In the genomic region with DNA sequence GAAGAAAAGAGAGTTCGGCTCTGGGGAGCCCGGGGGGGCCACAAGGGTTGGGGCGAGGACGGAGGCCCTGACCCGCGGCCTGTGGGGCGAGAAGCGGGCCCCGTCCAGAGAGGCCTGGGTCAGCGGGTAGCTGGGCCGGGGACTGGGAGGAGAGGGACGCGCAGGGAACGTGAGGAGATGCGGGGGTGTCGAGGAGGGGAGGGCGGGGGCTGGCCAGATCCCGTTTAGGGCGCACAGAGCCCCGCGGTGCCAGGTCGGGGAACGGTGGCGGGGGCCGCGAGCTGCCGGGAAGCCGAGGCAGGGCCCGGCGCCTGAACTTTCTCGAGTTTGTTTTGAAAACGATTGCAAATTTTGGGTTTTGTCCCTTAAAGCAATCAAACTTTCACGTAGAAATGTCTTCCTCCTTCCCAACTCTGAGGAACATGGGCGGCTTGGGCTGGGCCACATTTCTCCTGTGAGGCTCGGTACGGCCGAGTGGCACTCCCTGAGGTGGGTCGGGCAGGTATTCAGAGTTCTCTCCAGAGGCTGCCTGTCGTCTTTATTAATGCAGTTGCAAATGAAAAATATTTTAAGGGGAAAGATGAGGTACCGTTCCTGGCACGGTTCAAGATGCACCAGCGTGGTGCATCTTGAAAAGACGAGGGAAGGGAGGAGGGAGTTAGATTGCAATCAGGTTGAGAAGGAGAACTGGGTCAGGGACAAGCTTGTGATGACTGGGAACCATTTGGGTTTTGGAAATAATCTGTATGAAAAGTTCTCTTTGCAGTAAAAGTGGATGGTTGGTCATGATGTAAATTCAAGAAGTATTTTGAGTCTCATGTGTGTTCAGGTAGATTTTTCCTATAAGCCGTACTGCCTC, we compare ENCODE assay signal across 8 cellular contexts. TPM values are rescaled to one million over a fixed set of nuclear protein-coding genes. Genes with fewer than 3 reads are reported as not detected.
A peak's percentile ranks its signal among the peaks of the same experiment; 100 is the strongest.
DNase-seq lines count a peak whose midpoint lies in the region; ATAC-seq and TF ChIP-seq lines count a peak whose summit lies in the region.

No MANE protein-coding gene starts in this region.

- H3K27ac ChIP-seq in CD4-positive, alpha-beta T cell (ENCODE audit: low read depth, low read length): no peak overlapping the region
- H3K27ac ChIP-seq in epithelial cell of prostate: peak overlapping the region; percentile 20
- H3K27ac ChIP-seq in muscle layer of duodenum (ENCODE audit: low read length): peak overlapping the region; percentile 54
- H3K27ac ChIP-seq in transverse colon: peak overlapping the region; percentile 70 to 84 (median 77)

- CTCF ChIA-PET in CD4-positive, alpha-beta T cell (lab: Charles Lee): interaction anchor here (0.7 kb wide), 1 partner anchor 29 kb away, joined by 3 read pairs; no protein-coding TSS in a partner anchor
- CTCF ChIA-PET in activated B cell treated with CpG ODN at 0.5 μM for 24 hours (lab: Charles Lee): no interaction called here

- H3K4me1 ChIP-seq in muscle layer of duodenum (ENCODE audit: control insufficient read depth in 1 of 2, insufficient read depth in 2 of 2, low read length in 2 of 2): peaks cover 0 to 12% of the 10 kb centered on the region in 2 donors
- H3K4me1 ChIP-seq in transverse colon: peaks cover 0 to 16% (median 8%) of the 10 kb centered on the region in 4 donors

- H3K9me3 Mint-ChIP-seq in CD4-positive, alpha-beta T cell: no peaks in the 10 kb centered on the region
- H3K9me3 Mint-ChIP-seq in activated B cell treated with CpG ODN at 0.5 μM for 24 hours: no peaks in the 10 kb centered on the region

- no peaks in the 10 kb centered on the region for H3K27me3 Mint-ChIP-seq in CD4-positive, alpha-beta T cell
- H3K27me3 Mint-ChIP-seq in activated B cell treated with CpG ODN at 0.5 μM for 24 hours: no peaks in the 10 kb centered on the region

- POLR2A ChIA-PET in CD4-positive, alpha-beta T cell (lab: Charles Lee): interaction anchor here (0.6 to 2.0 kb wide), 4 partner anchors 78 to 862 kb away, joined by 3 to 7 read pairs (median 4); partner anchors contain the start of genes CMTR1, TBC1D22B and TMEM217
- POLR2A ChIA-PET in activated B cell treated with CpG ODN at 0.5 μM for 24 hours (lab: Charles Lee): interaction anchor here (0.5 to 1.7 kb wide), 7 partner anchors 29 to 599 kb away, joined by 3 to 11 read pairs (median 4); partner anchors contain the start of genes C6orf89, CMTR1 and ZFAND3

- no peaks in the 10 kb centered on the region for H3K27me3 ChIP-seq in CD4-positive, alpha-beta T cell (ENCODE audit: control insufficient read depth, insufficient read depth, low read length)
- H3K27me3 ChIP-seq in muscle layer of duodenum (ENCODE audit: low read depth, low read length) (no peaks in the 10 kb centered on the region), transverse colon (no peaks in the 10 kb centered on the region)

- 5 to 7% methylated on average over 19 to 40 of the region's 44 CpGs for WGBS in transverse colon (ENCODE audit: low coverage in 1 of 2), 2 donors

- no peak for ATAC-seq in CD4-positive, alpha-beta T cell (ENCODE audit: poor library complexity)
- ATAC-seq in HG03175 (IDR thresholded peaks at IDR 0.05; ENCODE audit: unreplicated experiment): peak; percentile 13
- peak; percentile 1 for ATAC-seq in activated B cell treated with CpG ODN at 0.5 μM for 24 hours (ENCODE audit: low read depth)
- ATAC-seq in HG02870 (IDR thresholded peaks at IDR 0.05; ENCODE audit: unreplicated experiment): no peak

- H3K4me3 ChIP-seq in muscle layer of duodenum (ENCODE audit: low read depth in 1 of 2, low read length in 2 of 2) (peak overlapping the region; percentile 84 to 99), transverse colon (peak overlapping the region; percentile 81 to 98 (median 90))

- H3K36me3 ChIP-seq in muscle layer of duodenum (ENCODE audit: control insufficient read depth in 1 of 2, insufficient read depth in 2 of 2, low read length in 2 of 2): no peaks in the 10 kb centered on the region
- H3K36me3 ChIP-seq in transverse colon: no peaks in the 10 kb centered on the region

- intact Hi-C loops in CD4-positive, alpha-beta T cell (cut with DNase I, micrococcal nuclease): no loop called here
- intact Hi-C loops in activated B cell treated with CpG ODN at 0.5 μM for 24 hours (cut with micrococcal nuclease): loop anchor here (1.0 kb wide), 1 partner anchor 79 kb away; the partner anchor contains the start of gene CMTR1
- intact Hi-C loops in transverse colon (cut with DNase I; ENCODE audit: low total_unique reads): no loop called here

- in situ Hi-C loops in transverse colon (cut with MboI; ENCODE audit: low pct_ligation_motif_present in 1 of 4, low pct_unique_long_range_greater_than_20kb in 1 of 4, low sequenced_read_pairs in 3 of 4): no loop called here

- peaks cover 40% of the 10 kb centered on the region for H3K4me1 Mint-ChIP-seq in CD4-positive, alpha-beta T cell (ENCODE audit: low read depth)
- H3K4me1 Mint-ChIP-seq in activated B cell treated with CpG ODN at 0.5 μM for 24 hours: peaks cover 20% of the 10 kb centered on the region

- no peak for TF ChIP-seq EP300 in transverse colon (IDR thresholded peaks at IDR 0.05; ENCODE audit: low read depth)

- DNase-seq in CD4-positive, alpha-beta T cell: peak in 4 of 10 experiments; percentile 0 to 33 (median 3)
- DNase-seq in activated B cell treated with CpG ODN at 0.5 μM for 24 hours: no peak
- DNase-seq in epithelial cell of prostate (ENCODE audit: low read depth, low spot score): no peak
- DNase-seq in transverse colon: peak; percentile 46
- no peak for DNase-seq in pons (ENCODE audit: low spot score)

- TF ChIP-seq POLR2A in transverse colon (IDR thresholded peaks at IDR 0.05): no peak

- no peak for TF ChIP-seq CTCF in CD4-positive, alpha-beta T cell (IDR thresholded peaks at IDR 0.05)
- TF ChIP-seq CTCF in activated B cell treated with CpG ODN at 0.5 μM for 24 hours (IDR thresholded peaks at IDR 0.05) (no peak), transverse colon (IDR thresholded peaks at IDR 0.05) (no peak)

- peak overlapping the region; percentile 98 for H3K4me3 Mint-ChIP-seq in CD4-positive, alpha-beta T cell
- peak overlapping the region; percentile 94 for H3K4me3 Mint-ChIP-seq in activated B cell treated with CpG ODN at 0.5 μM for 24 hours

- peaks cover 21% of the 10 kb centered on the region for H3K36me3 Mint-ChIP-seq in CD4-positive, alpha-beta T cell (ENCODE audit: low read depth)
- H3K36me3 Mint-ChIP-seq in activated B cell treated with CpG ODN at 0.5 μM for 24 hours (ENCODE audit: low read depth): peaks cover 6% of the 10 kb centered on the region

- no peaks in the 10 kb centered on the region for H3K9me3 ChIP-seq in CD4-positive, alpha-beta T cell (ENCODE audit: control insufficient read depth, low read length)
- H3K9me3 ChIP-seq in muscle layer of duodenum (ENCODE audit: control insufficient read depth in 1 of 2, low read length in 2 of 2) (no peaks in the 10 kb centered on the region), transverse colon (no peaks in the 10 kb centered on the region)

- no peak overlapping the region for H3K27ac Mint-ChIP-seq in CD4-positive, alpha-beta T cell
- peak overlapping the region; percentile 80 for H3K27ac Mint-ChIP-seq in activated B cell treated with CpG ODN at 0.5 μM for 24 hours

RNA-seq across cellular contexts. Expression of gene RNF8, which starts 1.0 kb away (rescaled TPM):
- total RNA-seq in CD4-positive, alpha-beta T cell: 1 to 10 TPM; 4.9 to 5.9 TPM
- total RNA-seq in activated B cell treated with CpG ODN at 0.5 μM for 24 hours (18.7 and 18.8 TPM in 2 replicates), transverse colon (10 to 100 TPM in 2 of 4 donors, 1 to 10 TPM in 2; 2.2 to 12.9 (median 9.0) TPM)

Comparison
In these comparisons a context has a peak if more than half of its experiments do, and no peak if none do; other contexts are left out.
1. ATAC-seq: peak in HG03175 (single experiment) and activated B cell treated with CpG ODN at 0.5 μM for 24 hours (single experiment); none in CD4-positive, alpha-beta T cell (single experiment) and HG02870 (single experiment).